Comparison of ENCODE assay signal across 10 cellular contexts in genomic region chr10:78277734-78278404, GRCh38.
A peak's percentile ranks its signal among the peaks of the same experiment; 100 is the strongest.
DNase-seq lines count a peak whose midpoint lies in the region; ATAC-seq and TF ChIP-seq lines count a peak whose summit lies in the region.
"Had no signal": no experiment of that assay in that cellular context is flagged by ENCODE, and none has a peak within 500 bp of the region (broad histone marks: within the 10 kb centered on the region; RNA-seq: fewer than 3 reads in every experiment).

No MANE protein-coding gene starts in this region.

- no peak overlapping the region for H2AFZ ChIP-seq in hepatocyte

- H3K27me3 Mint-ChIP-seq in activated T-cell treated with anti-CD3 and anti-CD28 coated beads, Interleukin-2, amount 50 U/mL, for 4 hours (ENCODE audit: low read depth) = peaks cover 14% of the 10 kb centered on the region

- DNase-seq in LHCN-M2 (ENCODE audit: low read depth) (peak; percentile 66), cerebellar cortex (ENCODE audit: low spot score) (peak; percentile 61), hepatocyte (ENCODE audit: low spot score) (peak; percentile 23), thoracic aorta (ENCODE audit: low spot score) (peak; percentile 64), LoVo (ENCODE audit: low spot score) (no peak), NCI-H2171 treated with DMSO at 0.1 percent for 48 hours (lab: John Stamatoyannopoulos, UW) (no peak)
- no peak for DNase-seq in activated T-cell treated with anti-CD3 and anti-CD28 coated beads, Interleukin-2, amount 50 U/mL, for 4 hours
- DNase-seq: activated naive CD4-positive, alpha-beta T cell treated with anti-CD3 and anti-CD28 coated beads for 36 hours; stimulated activated CD4-positive, alpha-beta T cell treated with anti-CD3 and anti-CD28 coated beads, Interleukin-2, amount 100 ng/mL, for 48 hours had no signal

- H3K9me3 ChIP-seq in hepatocyte (ENCODE audit: low read depth) = no peaks in the 10 kb centered on the region
- no peaks in the 10 kb centered on the region for H3K9me3 ChIP-seq in thoracic aorta

- H3K27me3 ChIP-seq in hepatocyte = no peaks in the 10 kb centered on the region
- H3K27me3 ChIP-seq in thoracic aorta (replicated peaks; ENCODE audit: insufficient read depth) = no peaks in the 10 kb centered on the region

- H3K27ac ChIP-seq in hepatocyte (no peak overlapping the region), thoracic aorta (peak overlapping the region; percentile 18 to 41)

- H3K36me3 Mint-ChIP-seq in activated T-cell treated with anti-CD3 and anti-CD28 coated beads, Interleukin-2, amount 50 U/mL, for 4 hours (ENCODE audit: insufficient read depth) = no peaks in the 10 kb centered on the region

- H3K4me3 ChIP-seq in hepatocyte (no peak overlapping the region), thoracic aorta (no peak overlapping the region)

- no peak overlapping the region for H3K4me2 ChIP-seq in hepatocyte

- ATAC-seq in thoracic aorta (ENCODE audit: insufficient number of reproducible peaks, low FRiP score, low read depth) = peak; percentile 60
- ATAC-seq in HG03457 (IDR thresholded peaks at IDR 0.05; ENCODE audit: unreplicated experiment) = no peak
- ATAC-seq in activated T-cell treated with anti-CD3 and anti-CD28 coated beads, Interleukin-2, amount 50 U/mL, for 4 hours = no peak

- 75% methylated on average over 14 of the region's 14 CpGs for WGBS in hepatocyte (ENCODE audit: low lambda C conversion rate, missing lambda C conversion rate)

- H3K79me2 ChIP-seq in hepatocyte = no peaks in the 10 kb centered on the region

- H3K4me3 Mint-ChIP-seq in activated T-cell treated with anti-CD3 and anti-CD28 coated beads, Interleukin-2, amount 50 U/mL, for 4 hours = no peak overlapping the region
- H3K4me3 Mint-ChIP-seq: activated naive CD4-positive, alpha-beta T cell treated with anti-CD3 and anti-CD28 coated beads for 36 hours had no signal

- no peaks in the 10 kb centered on the region for H3K4me1 ChIP-seq in hepatocyte (ENCODE audit: insufficient read depth)
- H3K4me1 ChIP-seq in thoracic aorta (ENCODE audit: control insufficient read depth in 1 of 2, low read depth in 2 of 2) = peaks cover 4 to 15% of the 10 kb centered on the region in 2 donors

- no peaks in the 10 kb centered on the region for H3K9me2 ChIP-seq in hepatocyte (replicated peaks; ENCODE audit: insufficient read depth)

- H4K20me1 ChIP-seq in hepatocyte (ENCODE audit: insufficient read depth, poor library complexity, severe bottlenecking) = no peaks in the 10 kb centered on the region

- TF ChIP-seq CTCF in hepatocyte (IDR thresholded peaks at IDR 0.05; ENCODE audit: poor library complexity) = no peak
- no peak for TF ChIP-seq CTCF in thoracic aorta (IDR thresholded peaks at IDR 0.05)

- no peaks in the 10 kb centered on the region for H3K4me1 Mint-ChIP-seq in activated T-cell treated with anti-CD3 and anti-CD28 coated beads, Interleukin-2, amount 50 U/mL, for 4 hours (ENCODE audit: low read depth)

- H3K36me3 ChIP-seq in hepatocyte (replicated peaks; ENCODE audit: insufficient read depth, low read depth) (no peaks in the 10 kb centered on the region), thoracic aorta (no peaks in the 10 kb centered on the region)

- no peaks in the 10 kb centered on the region for H3K9me3 Mint-ChIP-seq in activated T-cell treated with anti-CD3 and anti-CD28 coated beads, Interleukin-2, amount 50 U/mL, for 4 hours
- H3K9me3 Mint-ChIP-seq: activated naive CD4-positive, alpha-beta T cell treated with anti-CD3 and anti-CD28 coated beads for 36 hours had no signal

Comparison
In these comparisons a context has a peak if more than half of its experiments do, and no peak if none do; other contexts are left out.
1. DNase-seq: peak in LHCN-M2 (single experiment), cerebellar cortex (single experiment), hepatocyte (single experiment) and thoracic aorta (single experiment); none in activated T-cell treated with anti-CD3 and anti-CD28 coated beads, Interleukin-2, amount 50 U/mL, for 4 hours (single experiment), LoVo (single experiment) and NCI-H2171 treated with DMSO at 0.1 percent for 48 hours (single experiment).